Comparison of ENCODE assay signal across 9 cellular contexts in the genomic region with DNA sequence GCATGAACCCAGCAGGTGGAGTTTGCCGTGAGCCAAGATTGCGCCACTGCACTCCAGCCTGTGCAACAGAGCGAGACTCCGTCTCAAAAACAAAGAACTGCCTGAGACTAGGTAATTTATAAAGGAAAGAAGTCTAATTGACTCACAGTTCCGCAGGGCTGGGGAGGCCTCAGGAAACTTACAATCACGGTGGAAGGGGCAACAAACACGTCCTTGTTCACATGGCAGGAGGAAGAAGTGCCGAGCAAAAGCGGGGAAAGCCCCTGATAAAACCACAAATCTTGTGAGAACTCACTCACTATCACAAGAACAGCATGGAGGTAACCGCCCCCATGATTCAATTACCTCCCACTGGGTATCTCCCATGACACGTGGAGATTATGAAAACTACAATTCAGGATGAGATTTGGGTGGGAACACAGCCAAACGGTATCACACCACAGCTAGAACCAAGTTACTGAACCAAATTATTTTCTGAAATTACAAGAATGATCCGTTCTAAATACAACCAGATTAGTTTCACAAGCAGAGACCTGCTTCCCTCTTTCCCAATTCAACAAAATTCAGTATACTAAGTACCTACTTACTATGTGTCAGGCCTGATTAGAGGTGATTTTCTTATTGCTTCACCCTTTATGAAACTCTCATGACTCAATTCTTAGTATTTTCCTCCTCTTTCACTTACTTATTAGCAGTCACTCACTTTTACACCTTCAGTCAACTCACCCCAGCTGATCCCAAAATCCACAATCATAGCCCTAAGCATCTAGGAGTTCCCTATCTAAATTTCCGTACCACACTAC. TPM values are rescaled to one million over a fixed set of nuclear protein-coding genes. Genes with fewer than 3 reads are reported as not detected.
A peak's percentile ranks its signal among the peaks of the same experiment; 100 is the strongest.
DNase-seq lines count a peak whose midpoint lies in the region; ATAC-seq and TF ChIP-seq lines count a peak whose summit lies in the region.
"Had no signal": no experiment of that assay in that cellular context is flagged by ENCODE, and none has a peak within 500 bp of the region (broad histone marks: within the 10 kb centered on the region; RNA-seq: fewer than 3 reads in every experiment).

No MANE protein-coding gene starts in this region.

- H3K27me3 ChIP-seq in CD8-positive, alpha-beta T cell (ENCODE audit: insufficient read depth, low read length): no peaks in the 10 kb centered on the region

- no peaks in the 10 kb centered on the region for H3K36me3 ChIP-seq in CD8-positive, alpha-beta T cell (ENCODE audit: insufficient read depth, low read length)

- H3K27me3 Mint-ChIP-seq in CD8-positive, alpha-beta T cell (ENCODE audit: low read depth): no peaks in the 10 kb centered on the region
- H3K27me3 Mint-ChIP-seq in activated naive CD4-positive, alpha-beta T cell treated with anti-CD3 and anti-CD28 coated beads for 36 hours (ENCODE audit: low read depth): no peaks in the 10 kb centered on the region

- CTCF ChIA-PET in CD8-positive, alpha-beta T cell (lab: Charles Lee): no interaction called here
- CTCF ChIA-PET in activated naive CD4-positive, alpha-beta T cell treated with anti-CD3 and anti-CD28 coated beads for 36 hours (lab: Charles Lee): interaction anchor here (0.7 kb wide), 1 partner anchor 16 kb away, joined by 3 read pairs; no protein-coding TSS in a partner anchor

- no peak overlapping the region for H3K4me3 Mint-ChIP-seq in CD8-positive, alpha-beta T cell
- H3K4me3 Mint-ChIP-seq in activated naive CD4-positive, alpha-beta T cell treated with anti-CD3 and anti-CD28 coated beads for 36 hours: no peak overlapping the region

- H3K36me3 Mint-ChIP-seq in CD8-positive, alpha-beta T cell: peaks cover 6% of the 10 kb centered on the region
- H3K36me3 Mint-ChIP-seq in activated naive CD4-positive, alpha-beta T cell treated with anti-CD3 and anti-CD28 coated beads for 36 hours (ENCODE audit: low read depth): peaks cover 2% of the 10 kb centered on the region

- no peaks in the 10 kb centered on the region for H3K9me3 ChIP-seq in CD8-positive, alpha-beta T cell (ENCODE audit: low read length)

- no peaks in the 10 kb centered on the region for H3K4me1 ChIP-seq in CD8-positive, alpha-beta T cell (ENCODE audit: insufficient read depth, low read length)

- peak in 5 of 7 experiments; percentile 5 to 51 (median 17) for DNase-seq in CD8-positive, alpha-beta T cell
- DNase-seq in OCI-M1 (lab: John Stamatoyannopoulos, UW) (peak; percentile 23), omental fat pad (ENCODE audit: low spot score) (no peak), OCI-M2 (lab: John Stamatoyannopoulos, UW; ENCODE audit: unreplicated experiment) (no peak), RPMI8226 (no peak), cardiac septum (ENCODE audit: low spot score) (no peak), substantia nigra (lab: John Stamatoyannopoulos, UW) (no peak)
- DNase-seq in activated naive CD4-positive, alpha-beta T cell treated with anti-CD3 and anti-CD28 coated beads for 36 hours: peak; percentile 88
- DNase-seq: NCI-H1092 treated with DMSO at 0.1 percent for 48 hours had no signal

- POLR2A ChIA-PET in CD8-positive, alpha-beta T cell (lab: Charles Lee): no interaction called here

- peaks cover 22% of the 10 kb centered on the region for H3K4me1 Mint-ChIP-seq in CD8-positive, alpha-beta T cell (ENCODE audit: low read depth)
- H3K4me1 Mint-ChIP-seq in activated naive CD4-positive, alpha-beta T cell treated with anti-CD3 and anti-CD28 coated beads for 36 hours (ENCODE audit: low read depth): peaks cover 34% of the 10 kb centered on the region

- ATAC-seq in CD8-positive, alpha-beta T cell: peak; percentile 90
- ATAC-seq in omental fat pad (ENCODE audit: low FRiP score): peak; percentile 89

- no peaks in the 10 kb centered on the region for H3K9me3 Mint-ChIP-seq in CD8-positive, alpha-beta T cell
- no peaks in the 10 kb centered on the region for H3K9me3 Mint-ChIP-seq in activated naive CD4-positive, alpha-beta T cell treated with anti-CD3 and anti-CD28 coated beads for 36 hours

- TF ChIP-seq CTCF in CD8-positive, alpha-beta T cell (IDR thresholded peaks at IDR 0.05): no peak
- TF ChIP-seq CTCF in omental fat pad (IDR thresholded peaks at IDR 0.05): no peak

- H3K27ac ChIP-seq in CD8-positive, alpha-beta T cell (ENCODE audit: low read depth, low read length): no peak overlapping the region
- no peak overlapping the region for H3K27ac ChIP-seq in substantia nigra (ENCODE audit: low read depth, low read length, poor library complexity, severe bottlenecking)

- H3K4me3 ChIP-seq in CD8-positive, alpha-beta T cell (ENCODE audit: low read depth, low read length): no peak overlapping the region

- intact Hi-C loops in CD8-positive, alpha-beta T cell (cut with DNase I, micrococcal nuclease): no loop called here
- intact Hi-C loops in activated naive CD4-positive, alpha-beta T cell treated with anti-CD3 and anti-CD28 coated beads for 36 hours (cut with micrococcal nuclease): loop anchor here (1.0 to 2.0 kb wide), 8 partner anchors 9 to 368 kb away; a partner anchor contains a TSS
- intact Hi-C loops in cardiac septum (cut with DNase I): no loop called here

- peak overlapping the region; percentile 5 for H3K27ac Mint-ChIP-seq in CD8-positive, alpha-beta T cell
- peak overlapping the region; percentile 73 for H3K27ac Mint-ChIP-seq in activated naive CD4-positive, alpha-beta T cell treated with anti-CD3 and anti-CD28 coated beads for 36 hours

RNA-seq across cellular contexts. Expression of a gene that starts 8.4 kb away (rescaled TPM):
- total RNA-seq in CD8-positive, alpha-beta T cell: under 1 TPM; 0.78 to 0.79 TPM
- 1 to 10 TPM; 2.3 to 2.6 TPM for total RNA-seq in activated naive CD4-positive, alpha-beta T cell treated with anti-CD3 and anti-CD28 coated beads for 36 hours
- total RNA-seq in omental fat pad (10 to 100 TPM; 14.5 to 22.1 (median 16.2) TPM), cardiac septum (11.8 TPM)

Comparison
In these comparisons a context has a peak if more than half of its experiments do, and no peak if none do; other contexts are left out.
1. DNase-seq: peak in CD8-positive, alpha-beta T cell (5 of 7), OCI-M1 (single experiment) and activated naive CD4-positive, alpha-beta T cell treated with anti-CD3 and anti-CD28 coated beads for 36 hours (single experiment); none in omental fat pad (single experiment), OCI-M2 (single experiment), RPMI8226 (single experiment), cardiac septum (single experiment) and substantia nigra (0 of 49).